ENCODE assay signal across 8 cellular contexts in the genomic region with DNA sequence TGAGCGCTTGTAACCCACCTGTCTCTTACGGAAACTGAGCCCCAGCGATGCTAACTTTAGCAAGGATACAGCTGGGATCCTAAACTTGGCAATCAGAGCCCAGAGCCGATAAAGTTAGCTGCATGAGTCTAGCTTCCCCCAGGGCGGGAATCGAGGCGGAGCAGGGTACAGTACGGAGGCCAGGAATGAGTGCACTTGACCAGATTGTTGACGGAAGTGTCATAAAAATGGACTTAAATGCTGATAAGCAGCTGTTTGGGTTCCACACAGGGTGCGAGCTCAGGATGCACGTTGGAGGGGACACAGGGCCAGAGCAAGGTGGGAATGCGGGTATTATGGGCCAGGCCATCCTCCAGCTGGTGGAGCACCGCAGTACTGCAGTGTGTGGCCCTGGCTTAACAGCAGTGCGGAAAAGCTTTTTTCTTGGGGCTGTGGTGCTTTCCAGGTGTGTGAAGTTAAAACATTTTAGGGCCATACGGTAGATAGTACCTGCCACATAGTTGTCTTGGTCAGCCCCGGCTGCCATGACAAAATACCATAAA. TPM values are rescaled to one million over a fixed set of nuclear protein-coding genes. Genes with fewer than 3 reads are reported as not detected.
A peak's percentile ranks its signal among the peaks of the same experiment; 100 is the strongest.
DNase-seq lines count a peak whose midpoint lies in the region; ATAC-seq, FAIRE-seq and TF ChIP-seq lines count a peak whose summit lies in the region.
"Not testable (repeated sequence)": the region's sequence is repeated elsewhere in the genome, so short reads cannot be mapped to it uniquely, and the experiment has no call there.

No MANE protein-coding gene starts in this region.

- peak overlapping the region; percentile 85 for H3K27ac ChIP-seq in 22Rv1
- H3K27ac ChIP-seq in K562 (ENCODE audit: extremely low read depth, low read depth, low read length), result peak overlapping the region; percentile 83
- H3K27ac ChIP-seq in right atrium auricular region, result peak overlapping the region; percentile 48 to 85
- not testable (repeated sequence) for H3K27ac ChIP-seq in ovary

- TF ChIP-seq POLR2A in K562 (conservative IDR thresholded peaks at IDR 0.05); ovary (IDR thresholded peaks at IDR 0.05): not testable (repeated sequence)

- FAIRE-seq in K562 (lab: Jason Lieb, UNC), result not testable (repeated sequence)

- H3K4me2 ChIP-seq in K562 (ENCODE audit: insufficient read depth, low read length), result peak overlapping the region; percentile 87

- ATAC-seq in GM18867 (IDR thresholded peaks at IDR 0.05; ENCODE audit: unreplicated experiment) (peak; percentile 32), HG02759 (IDR thresholded peaks at IDR 0.05; ENCODE audit: unreplicated experiment) (peak; percentile 37), K562 (peak; percentile 79)

- H4K20me1 ChIP-seq in K562 (replicated peaks; ENCODE audit: control insufficient read depth, insufficient read depth, low read length), result not testable (repeated sequence)

- not testable (repeated sequence) for TF ChIP-seq RAD21 in K562 (CRISPR knock-in tag; conservative IDR thresholded peaks at IDR 0.05 in 1 of 2, IDR thresholded peaks at IDR 0.05 in 1 of 2)

- H3K79me2 ChIP-seq in K562 (ENCODE audit: control insufficient read depth, insufficient read depth, low read length), result peaks cover 34% of the 10 kb centered on the region

- not testable (repeated sequence) for H3K27me3 ChIP-seq in K562 (ENCODE audit: control insufficient read depth in 2 of 2, insufficient read depth in 2 of 2, low read length in 2 of 2); right atrium auricular region; ovary

- CTCF ChIA-PET in K562 (lab: Yijun Ruan, JAX; ENCODE audit: low intra/inter-chr PET ratio), result not testable (repeated sequence)

- in situ Hi-C loops in KBM-7 (cut with MboI; ENCODE audit: low pct_unique_long_range_greater_than_20kb, low sequenced_read_pairs); K562 (cut with MboI): not testable (repeated sequence)

- not testable (repeated sequence) for H3K9me3 ChIP-seq in K562 (replicated peaks; ENCODE audit: control insufficient read depth, insufficient read depth, low read depth, low read length); right atrium auricular region; ovary

- WGBS in K562 (ENCODE audit: insufficient coverage, low coverage, missing lambda C conversion rate), result 0% methylated on average over 16 of the region's 16 CpGs
- WGBS in ovary, 3 donors, result 3 to 5% (median 4%) methylated on average over 8 to 16 of the region's 16 CpGs

- H3K9me1 ChIP-seq in K562 (ENCODE audit: control insufficient read depth, insufficient read depth, low read length), result not testable (repeated sequence)

- H2AFZ ChIP-seq in K562 (ENCODE audit: low read depth, low read length), result peak overlapping the region; percentile 78

- peak overlapping the region; percentile 61 for H3K4me3 ChIP-seq in K562
- H3K4me3 ChIP-seq in right atrium auricular region, result peak overlapping the region; percentile 58 to 60
- H3K4me3 ChIP-seq in ovary, result peak overlapping the region; percentile 62

- BruUV-seq in K562 (replicated peaks; lab: Mats Ljungman, UMichigan), result not testable (repeated sequence)

- intact Hi-C loops in K562 (cut with micrococcal nuclease); ovary (cut with DNase I): not testable (repeated sequence)

- not testable (repeated sequence) for H3K4me1 ChIP-seq in K562 (replicated peaks in 1 of 2; ENCODE audit: control insufficient read depth in 2 of 2, insufficient read depth in 2 of 2, low read length in 2 of 2); right atrium auricular region; ovary (ENCODE audit: insufficient read depth)

- not testable (repeated sequence) for H3K36me3 ChIP-seq in K562 (ENCODE audit: control insufficient read depth, insufficient read depth, low read length); right atrium auricular region; ovary

- H3K9ac ChIP-seq in K562 (ENCODE audit: insufficient read depth in 1 of 2, low read depth in 2 of 2, low read length in 2 of 2), result peak overlapping the region; percentile 81 to 93

- not testable (repeated sequence) for TF ChIP-seq EP300 in K562 (IDR thresholded peaks at IDR 0.05; ENCODE audit: low read length); ovary (IDR thresholded peaks at IDR 0.05)

- DNase-seq in KBM-7 (peak; percentile 31), T follicular helper cell (ENCODE audit: low read depth) (peak; percentile 9), K562 (ENCODE audit: extremely low read depth in 1 of 4, low spot score in 3 of 4) (peak in 1 of 4 experiments; percentile 15), ovary (peak in 1 of 5 donors; percentile 42)
- not testable (repeated sequence) for DNase-seq in right atrium auricular region (ENCODE audit: low spot score)

- TF ChIP-seq CTCF in 22Rv1 (IDR thresholded peaks at IDR 0.05) (peak; percentile 14; the same call in 1 of the 2 replicates), K562 (IDR thresholded peaks at IDR 0.05 in 2 of 3, conservative IDR thresholded peaks at IDR 0.05 in 1 of 3; ENCODE audit: insufficient read depth in 2 of 3, low read depth in 1 of 3, low read length in 3 of 3) (peak in 2 of 3 experiments; percentile 25 to 38; a peak in 3 of 6 replicates), right atrium auricular region (IDR thresholded peaks at IDR 0.05) (peak in 1 of 2 donors; percentile 17)
- TF ChIP-seq CTCF in ovary (IDR thresholded peaks at IDR 0.05), result not testable (repeated sequence)

- POLR2A ChIA-PET in K562 (lab: Yijun Ruan, JAX), result interaction anchor here (1.2 kb wide), 1 partner anchor 14 kb away, joined by 3 read pairs; no protein-coding TSS in a partner anchor

TF ChIP-seq in K562, 482 proteins besides CTCF, POLR2A, EP300 and RAD21 (continues in another document):
- TF ChIP-seq, protein P1, sequence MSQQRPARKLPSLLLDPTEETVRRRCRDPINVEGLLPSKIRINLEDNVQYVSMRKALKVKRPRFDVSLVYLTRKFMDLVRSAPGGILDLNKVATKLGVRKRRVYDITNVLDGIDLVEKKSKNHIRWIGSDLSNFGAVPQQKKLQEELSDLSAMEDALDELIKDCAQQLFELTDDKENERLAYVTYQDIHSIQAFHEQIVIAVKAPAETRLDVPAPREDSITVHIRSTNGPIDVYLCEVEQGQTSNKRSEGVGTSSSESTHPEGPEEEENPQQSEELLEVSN (IDR thresholded peaks at IDR 0.05; ENCODE audit: borderline replicate concordance in 1 of 2, extremely low read depth in 1 of 2, insufficient read depth in 1 of 2, insufficient read length in 1 of 2, low read depth in 1 of 2, low read length in 1 of 2, poor library complexity in 1 of 2, severe bottlenecking in 1 of 2), result peak in 1 of 2 experiments; percentile 28
- 0 out of 2 replicates have a peak, but pooled peaks have one; percentile 5 for TF ChIP-seq ZNF316 (IDR thresholded peaks at IDR 0.05)

RNA-seq across cellular contexts. Expression of a gene that starts 0.7 kb away (rescaled TPM):
- total RNA-seq in K562 (2011; cell fraction: chromatin; rRNA removed; ENCODE audit: low replicate concordance), result 399 and 677 TPM in 2 replicates
- 337 and 381 TPM in 2 replicates for total RNA-seq in K562 (2011; cell fraction: nucleolus; rRNA removed)
- total RNA-seq in K562 (2011; cell fraction: nucleoplasm; rRNA removed), result 261 and 283 TPM in 2 replicates
- 47.6 and 52.0 TPM in 2 replicates for total RNA-seq in K562 (2014; rRNA removed)
- total RNA-seq in K562 (2014; rRNA removed; fragmentation: Illumina TruSeq; extraction: Trizol), result 29.9 and 30.0 TPM in 2 replicates
- total RNA-seq in K562 (2015; rRNA removed; fragmentation: Illumina TruSeq; extraction: Trizol), result 35.3 and 37.5 TPM in 2 replicates
- total RNA-seq in K562 (2021), result 88.9 and 93.2 TPM in 2 replicates
- 47.1 and 55.0 TPM in 2 replicates for polyA plus RNA-seq in K562 (2011; rRNA removed)
- polyA plus RNA-seq in K562 (2011; cell fraction: cytosol; rRNA removed), result 29.8 and 31.9 TPM in 2 replicates
- polyA plus RNA-seq in K562 (2011; cell fraction: nucleus; rRNA removed), result 348 and 459 TPM in 2 replicates
- 57.0 and 73.6 TPM in 2 replicates for polyA plus RNA-seq in K562 (2012)
- 42.5 and 45.3 TPM in 2 replicates for polyA plus RNA-seq in K562 (2014; fragmentation: Illumina TruSeq; extraction: Trizol)
- polyA plus RNA-seq in K562 (2014; fragmentation: Nextera tagmentation; extraction: Ambion mirVana), result 1 to 10 TPM; 3.6 to 5.5 TPM
- polyA plus RNA-seq in K562 (2014; rRNA removed), result 70.7 and 73.1 TPM in 2 replicates
- 53.7 and 55.3 TPM in 2 replicates for polyA minus RNA-seq in K562 (2011; rRNA and poly(A)+ RNA removed)
- 22.5 and 25.8 TPM in 2 replicates for polyA minus RNA-seq in K562 (2011; cell fraction: cytosol; rRNA and poly(A)+ RNA removed)
- 140 and 145 TPM in 2 replicates for polyA minus RNA-seq in K562 (2011; cell fraction: nucleus; rRNA and poly(A)+ RNA removed)
- total RNA-seq in right atrium auricular region, result 1 to 10 TPM; 1.1 to 5.3 TPM
- 10 to 100 TPM in 6 of 7 donors, 1 to 10 TPM in 1; 7.1 to 41.4 (median 15.3) TPM for total RNA-seq in ovary
- polyA plus RNA-seq in ovary, result 10 to 100 TPM in 1 of 2 donors, 1 to 10 TPM in 1; 4.2 to 16.1 TPM
